Comparison of ENCODE assay signal across 18 cellular contexts in the genomic region with DNA sequence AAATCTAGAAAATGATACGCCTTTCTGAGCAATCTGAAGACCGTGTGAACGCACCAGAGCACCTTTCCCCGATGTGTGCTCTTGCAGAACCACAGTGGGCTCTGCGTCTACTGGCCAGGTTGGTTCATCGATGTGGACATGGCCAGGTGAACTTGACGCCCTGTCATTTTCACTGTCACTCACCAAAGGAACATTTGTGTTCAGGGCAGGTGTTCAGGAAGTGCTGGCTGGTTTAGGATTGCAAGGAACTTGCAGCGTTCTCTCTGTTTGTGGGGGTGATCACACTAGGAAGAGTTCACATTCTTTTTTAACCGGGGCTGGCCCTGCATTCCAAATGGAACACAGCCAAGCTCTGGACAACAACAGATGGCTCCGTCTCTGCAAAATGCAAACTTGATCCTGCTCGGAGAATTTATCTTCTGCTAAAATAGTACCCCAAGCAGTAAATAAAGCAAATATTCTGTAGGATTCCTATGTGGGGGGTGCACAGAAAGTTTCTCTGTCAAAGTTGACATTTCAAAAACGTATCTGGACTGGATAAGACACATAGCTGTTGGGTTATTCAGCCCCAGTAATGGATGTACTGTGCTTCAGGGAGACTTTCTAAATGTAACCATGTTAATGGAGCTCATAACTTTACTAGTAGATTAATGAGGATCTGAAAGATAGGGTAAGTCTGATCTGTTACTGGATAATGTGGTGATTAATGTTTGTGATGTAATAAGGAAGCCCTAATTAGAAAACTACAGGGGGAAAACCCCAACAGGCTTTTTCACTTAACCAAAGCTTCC. TPM values are rescaled to one million over a fixed set of nuclear protein-coding genes. Genes with fewer than 3 reads are reported as not detected.
DNase-seq lines count a peak whose midpoint lies in the region; ATAC-seq, FAIRE-seq and TF ChIP-seq lines count a peak whose summit lies in the region.
"Had no signal": no experiment of that assay in that cellular context is flagged by ENCODE, and none has a peak within 500 bp of the region (broad histone marks: within the 10 kb centered on the region; RNA-seq: fewer than 3 reads in every experiment).

No MANE protein-coding gene starts in this region.

- H3K9me3 ChIP-seq in AG04450 (ENCODE audit: control insufficient read depth, insufficient read depth, low read length) = no peaks in the 10 kb centered on the region; the same call in 1 of the 2 replicates
- no peaks in the 10 kb centered on the region for H3K9me3 ChIP-seq in astrocyte (ENCODE audit: insufficient read depth, low read depth, low read length)
- H3K9me3 ChIP-seq: BLaER1 treated with 17β-estradiol and CSF1 and Interleukin-3, amounts not matched to agents 10 nM and 100 nM; colonic mucosa; thoracic aorta had no signal

- peak overlapping the region; percentile 18 for H3K27ac Mint-ChIP-seq in astrocyte (ENCODE audit: unreplicated experiment)
- H3K27ac Mint-ChIP-seq in mesothelial cell of epicardium = peak overlapping the region; percentile 68

- H2AFZ ChIP-seq in astrocyte (ENCODE audit: low read depth, low read length) = no peak overlapping the region

- H3K27me3 Mint-ChIP-seq in astrocyte (ENCODE audit: low read depth, unreplicated experiment) (peaks cover 4% of the 10 kb centered on the region), mesothelial cell of epicardium (ENCODE audit: low read depth) (peaks cover 7% of the 10 kb centered on the region)

- H3K4me3 Mint-ChIP-seq in astrocyte (ENCODE audit: unreplicated experiment) = peak overlapping the region; percentile 47
- H3K4me3 Mint-ChIP-seq in mesothelial cell of epicardium = no peak overlapping the region

- H3K36me3 Mint-ChIP-seq in astrocyte (ENCODE audit: low read depth, unreplicated experiment) (no peaks in the 10 kb centered on the region), mesothelial cell of epicardium (no peaks in the 10 kb centered on the region)

- H3K9ac ChIP-seq in astrocyte (ENCODE audit: low read length) = no peak overlapping the region
- H3K9ac ChIP-seq: BLaER1 treated with 17β-estradiol and CSF1 and Interleukin-3, amounts not matched to agents 10 nM and 100 nM had no signal

- intact Hi-C loops in left colon (cut with DNase I, micrococcal nuclease) = no loop called here

- H3K27me3 ChIP-seq in AG04450 (ENCODE audit: control insufficient read depth, insufficient read depth, low read length) = peaks cover 4% of the 10 kb centered on the region
- H3K27me3 ChIP-seq in astrocyte (ENCODE audit: insufficient read depth, low read length) = peaks cover 8% of the 10 kb centered on the region
- H3K27me3 ChIP-seq: BLaER1 treated with 17β-estradiol and CSF1 and Interleukin-3, amounts not matched to agents 10 nM and 100 nM; colonic mucosa had no signal

- ATAC-seq in GM18870 (IDR thresholded peaks at IDR 0.05; ENCODE audit: unreplicated experiment) (no peak), left colon (no peak)

- peak; percentile 30 for DNase-seq in AG04450 (ENCODE audit: low read depth, low spot score)
- peak; percentile 65 for DNase-seq in G401 (ENCODE audit: low spot score)
- peak; percentile 55 for DNase-seq in astrocyte (ENCODE audit: low read depth)
- DNase-seq in mesothelial cell of epicardium (ENCODE audit: low spot score in 2 of 2, unreplicated experiment in 2 of 2) = no peak
- DNase-seq in left colon = no peak
- no peak for DNase-seq in hippocampal formation (lab: John Stamatoyannopoulos, UW)
- DNase-seq in germinal center (ENCODE audit: low spot score) = no peak
- DNase-seq: activated CD4-positive, CD25-positive, alpha-beta regulatory T cell treated with anti-CD3 and anti-CD28 coated beads, Interleukin-2, amount 50 U/mL, for 72 hours; activated effector memory CD4-positive, alpha-beta T cell treated with Interleukin-2 at 50 U/mL for 16 hours; colonic mucosa; DMS153; glutamatergic neuron; SHP77 treated with DMSO at 0.1 percent for 48 hours; small intestine had no signal

- H4K20me1 ChIP-seq in astrocyte (ENCODE audit: insufficient read depth, low read length) = no peaks in the 10 kb centered on the region
- H4K20me1 ChIP-seq: BLaER1 treated with 17β-estradiol and CSF1 and Interleukin-3, amounts not matched to agents 10 nM and 100 nM had no signal

- no peaks in the 10 kb centered on the region for H3K9me3 Mint-ChIP-seq in astrocyte (ENCODE audit: unreplicated experiment)
- no peaks in the 10 kb centered on the region for H3K9me3 Mint-ChIP-seq in mesothelial cell of epicardium

- H3K4me1 Mint-ChIP-seq in astrocyte (ENCODE audit: low read depth, unreplicated experiment) (peaks cover 17% of the 10 kb centered on the region), mesothelial cell of epicardium (peaks cover 28% of the 10 kb centered on the region)

- no peak overlapping the region for H3K4me2 ChIP-seq in astrocyte (ENCODE audit: low read length)
- H3K4me2 ChIP-seq: BLaER1 treated with 17β-estradiol and CSF1 and Interleukin-3, amounts not matched to agents 10 nM and 100 nM had no signal

- POLR2A ChIA-PET in AG04450 (lab: Yijun Ruan, JAX) = interaction anchor here (0.6 kb wide), 1 partner anchor 46 kb away, joined by 3 read pairs; the partner anchor contains the start of gene FANCC

- CTCF ChIA-PET in AG04450 (lab: Charles Lee) = interaction anchor here (1.0 to 1.2 kb wide), 2 partner anchors 19 to 22 kb away, joined by 3 read pairs; no protein-coding TSS in a partner anchor

- TF ChIP-seq CTCF in AG04450 (IDR thresholded peaks at IDR 0.05; ENCODE audit: low read depth, low read length) (no peak), astrocyte (IDR thresholded peaks at IDR 0.05; ENCODE audit: insufficient read depth, low read depth, low read length) (no peak), mesothelial cell of epicardium (IDR thresholded peaks at IDR 0.05; ENCODE audit: unreplicated experiment) (no peak)

- H3K4me3 ChIP-seq in AG04450 (ENCODE audit: low read depth, low read length) = no peak overlapping the region
- H3K4me3 ChIP-seq in astrocyte (ENCODE audit: insufficient read depth, low read depth, low read length) = no peak overlapping the region
- H3K4me3 ChIP-seq: BLaER1 treated with 17β-estradiol and CSF1 and Interleukin-3, amounts not matched to agents 10 nM and 100 nM; colonic mucosa; thoracic aorta had no signal

- H3K36me3 ChIP-seq in astrocyte (ENCODE audit: insufficient read depth, low read length) = no peaks in the 10 kb centered on the region
- H3K36me3 ChIP-seq: BLaER1 treated with 17β-estradiol and CSF1 and Interleukin-3, amounts not matched to agents 10 nM and 100 nM; colonic mucosa; thoracic aorta had no signal

- no peaks in the 10 kb centered on the region for H3K79me2 ChIP-seq in astrocyte (ENCODE audit: insufficient read depth, low read length)

- in situ Hi-C loops in G401 (cut with HindIII; ENCODE audit: low sequenced_read_pairs) = no loop called here

- no peak for FAIRE-seq in astrocyte (lab: Jason Lieb, UNC)
- FAIRE-seq: keratinocyte had no signal

- H3K4me1 ChIP-seq in astrocyte (ENCODE audit: insufficient read depth, low read length) = no peaks in the 10 kb centered on the region
- H3K4me1 ChIP-seq: BLaER1 treated with 17β-estradiol and CSF1 and Interleukin-3, amounts not matched to agents 10 nM and 100 nM; colonic mucosa had no signal

- no peak overlapping the region for H3K27ac ChIP-seq in AG04450 (ENCODE audit: low read depth, low read length)
- H3K27ac ChIP-seq in astrocyte (ENCODE audit: low read depth, low read length) = no peak overlapping the region
- H3K27ac ChIP-seq: BLaER1 treated with 17β-estradiol and CSF1 and Interleukin-3, amounts not matched to agents 10 nM and 100 nM; colonic mucosa; thoracic aorta had no signal

RNA-seq across cellular contexts. Expression of gene FANCC, which starts 45.7 kb away (rescaled TPM):
- polyA plus RNA-seq in AG04450 (2011; rRNA removed) = 8.3 and 10.8 TPM in 2 replicates
- polyA minus RNA-seq in AG04450 (2011; rRNA and poly(A)+ RNA removed) = 11.1 and 11.5 TPM in 2 replicates
- 11.8 and 23.6 TPM in 2 replicates for total RNA-seq in G401 (2014; rRNA removed; shearing (Covaris generic))
- 7.9 and 10.3 TPM in 2 replicates for total RNA-seq in astrocyte
- total RNA-seq in mesothelial cell of epicardium = 20.2 to 22.5 TPM (median 22.5 TPM) in 3 replicates
- total RNA-seq in left colon = 10 to 100 TPM; 12.7 to 13.8 TPM

Comparison
In these comparisons a context has a peak if more than half of its experiments do, and no peak if none do; other contexts are left out.
1. DNase-seq: peak in AG04450 (single experiment), G401 (single experiment) and astrocyte (single experiment); none in mesothelial cell of epicardium (0 of 2), left colon (0 of 2), hippocampal formation (0 of 2) and germinal center (single experiment).